Comparison of ENCODE assay signal across 20 cellular contexts in genomic region chrX:71664889-71665491, GRCh38. TPM values are rescaled to one million over a fixed set of nuclear protein-coding genes. Genes with fewer than 3 reads are reported as not detected.
"Had no signal": no experiment of that assay in that cellular context is flagged by ENCODE, and none has a peak within 500 bp of the region (broad histone marks: within the 10 kb centered on the region; RNA-seq: fewer than 3 reads in every experiment).

No MANE protein-coding gene starts in this region.

- H3K27ac Mint-ChIP-seq: mesothelial cell of epicardium, nephron progenitor cell had no signal

- H3K27me3 ChIP-seq: gastrocnemius medialis, heart right ventricle had no signal

- H3K4me3 Mint-ChIP-seq: mesothelial cell of epicardium, nephron progenitor cell had no signal

- DNase-seq: cortex of kidney; dorsolateral prefrontal cortex; effector memory CD4-positive, alpha-beta T cell; gastrocnemius medialis; heart right ventricle; kidney glomerular epithelial cell; small intestine; stimulated activated CD4-positive, alpha-beta T cell treated with anti-CD3 and anti-CD28 coated beads, Interleukin-2, amount 100 ng/mL, for 48 hours; stimulated activated naive CD4-positive, alpha-beta T cell treated with Interleukin-2 at 50 U/mL for 16 hours; trophoblast cell had no signal

- H3K4me3 ChIP-seq: dorsolateral prefrontal cortex, gastrocnemius medialis, heart right ventricle had no signal

- H3K9me3 ChIP-seq: gastrocnemius medialis, heart right ventricle had no signal

- H3K36me3 Mint-ChIP-seq: mesothelial cell of epicardium had no signal

- H3K36me3 ChIP-seq: gastrocnemius medialis, heart right ventricle had no signal

- H3K4me1 Mint-ChIP-seq: mesothelial cell of epicardium, nephron progenitor cell had no signal

- H3K4me1 ChIP-seq: gastrocnemius medialis, heart right ventricle had no signal

- H3K27ac ChIP-seq: dorsolateral prefrontal cortex, gastrocnemius medialis, heart right ventricle had no signal

- ATAC-seq: gastrocnemius medialis had no signal

RNA-seq across cellular contexts. Expression of gene CXCR3, which starts 46.7 kb away (rescaled TPM):
- total RNA-seq: esophagus mucosa, fibroblast of lung, fibroblast of villous mesenchyme, gastrocnemius medialis, lower leg skin, mesothelial cell of epicardium, omental fat pad, pulmonary artery endothelial cell, urinary bladder had no signal
- polyA plus RNA-seq: fibroblast of lung had no signal

RNA-seq across cellular contexts. Expression of gene CXorf49, which starts 53.1 kb away (rescaled TPM):
- total RNA-seq: dorsolateral prefrontal cortex, fibroblast of lung, fibroblast of villous mesenchyme, gastrocnemius medialis, heart right ventricle, left lobe of liver, lower leg skin, mesothelial cell of epicardium, omental fat pad, pulmonary artery endothelial cell, urinary bladder had no signal
- polyA plus RNA-seq: fibroblast of lung, heart right ventricle, small intestine, urinary bladder had no signal
